In genomic region chr4:150418757-150419410, GRCh38 we compare ENCODE assay signal across 28 cellular contexts.
"Had no signal": no experiment of that assay in that cellular context is flagged by ENCODE, and none has a peak within 500 bp of the region (broad histone marks: within the 10 kb centered on the region; RNA-seq: fewer than 3 reads in every experiment).

No MANE protein-coding gene starts in this region.

- H3K9me3 ChIP-seq: breast epithelium, esophagus squamous epithelium, gastrocnemius medialis, heart left ventricle, stomach, tibial artery, upper lobe of right lung had no signal

- H3K36me3 Mint-ChIP-seq: natural killer cell had no signal

- H3K27me3 ChIP-seq: breast epithelium, esophagus squamous epithelium, gastrocnemius medialis, heart left ventricle, stomach, tibial artery, upper lobe of right lung had no signal

- H3K27ac ChIP-seq: breast epithelium, epithelial cell of prostate, esophagus squamous epithelium, gastrocnemius medialis, heart left ventricle, stomach, tibial artery, upper lobe of right lung had no signal

- FAIRE-seq: endometrium had no signal

- H3K4me3 Mint-ChIP-seq: activated CD4-positive, alpha-beta memory T cell treated with anti-CD3 and anti-CD28 coated beads, Interleukin-2, amount 10 ng/mL, durations not matched to agents 7 days and 5 days; activated CD4-positive, alpha-beta T cell treated with anti-CD3 and anti-CD28 coated beads, Interleukin-2, amount 10 ng/mL, durations not matched to agents 24 days and 14 days; activated T-cell treated with anti-CD3 and anti-CD28 coated beads, Interleukin-2, amount 50 U/mL, for 24 hours; activated T-helper 17 cell treated with anti-CD3 and anti-CD28 coated beads, Interleukin-2, amount 50 U/mL, for 72 hours; central memory CD8-positive, alpha-beta T cell; dendritic cell treated with granulocyte-macrophage colony-stimulating factor and Interleukin-4, amounts not matched to agents 40 ng/mL and 50 ng/mL, for 4 days; immature natural killer cell; natural killer cell; stimulated activated naive B cell treated with anti-CD40 and anti-IgM and Interleukin-4, amounts not matched to agents 10 μg/mL and 1 μg/mL and 100 μg/mL, for 72 hours; T-helper 17 cell had no signal

- H3K9me3 Mint-ChIP-seq: activated CD4-positive, alpha-beta memory T cell treated with anti-CD3 and anti-CD28 coated beads, Interleukin-2, amount 10 ng/mL, durations not matched to agents 7 days and 5 days; activated CD4-positive, alpha-beta T cell treated with anti-CD3 and anti-CD28 coated beads, Interleukin-2, amount 10 ng/mL, durations not matched to agents 24 days and 14 days; activated T-cell treated with anti-CD3 and anti-CD28 coated beads, Interleukin-2, amount 50 U/mL, for 24 hours; activated T-helper 17 cell treated with anti-CD3 and anti-CD28 coated beads, Interleukin-2, amount 50 U/mL, for 72 hours; central memory CD8-positive, alpha-beta T cell; dendritic cell treated with granulocyte-macrophage colony-stimulating factor and Interleukin-4, amounts not matched to agents 40 ng/mL and 50 ng/mL, for 4 days; immature natural killer cell; natural killer cell; stimulated activated naive B cell treated with anti-CD40 and anti-IgM and Interleukin-4, amounts not matched to agents 10 μg/mL and 1 μg/mL and 100 μg/mL, for 72 hours had no signal

- H3K4me1 ChIP-seq: breast epithelium, esophagus squamous epithelium, gastrocnemius medialis, heart left ventricle, stomach, tibial artery, upper lobe of right lung had no signal

- H3K36me3 ChIP-seq: breast epithelium, gastrocnemius medialis, upper lobe of right lung had no signal

- H3K4me3 ChIP-seq: breast epithelium, esophagus squamous epithelium, gastrocnemius medialis, heart left ventricle, stomach, tibial artery, upper lobe of right lung had no signal

- H3K27me3 Mint-ChIP-seq: activated CD4-positive, alpha-beta memory T cell treated with anti-CD3 and anti-CD28 coated beads, Interleukin-2, amount 10 ng/mL, durations not matched to agents 7 days and 5 days; activated CD4-positive, alpha-beta T cell treated with anti-CD3 and anti-CD28 coated beads, Interleukin-2, amount 10 ng/mL, durations not matched to agents 24 days and 14 days; activated T-cell treated with anti-CD3 and anti-CD28 coated beads, Interleukin-2, amount 50 U/mL, for 24 hours; activated T-helper 17 cell treated with anti-CD3 and anti-CD28 coated beads, Interleukin-2, amount 50 U/mL, for 72 hours; central memory CD8-positive, alpha-beta T cell; dendritic cell treated with granulocyte-macrophage colony-stimulating factor and Interleukin-4, amounts not matched to agents 40 ng/mL and 50 ng/mL, for 4 days; stimulated activated naive B cell treated with anti-CD40 and anti-IgM and Interleukin-4, amounts not matched to agents 10 μg/mL and 1 μg/mL and 100 μg/mL, for 72 hours; T-helper 17 cell had no signal

- DNase-seq: activated CD4-positive, alpha-beta memory T cell treated with anti-CD3 and anti-CD28 coated beads, Interleukin-2, amount 10 ng/mL, durations not matched to agents 7 days and 5 days; activated CD4-positive, alpha-beta T cell treated with anti-CD3 and anti-CD28 coated beads, Interleukin-2, amount 10 ng/mL, durations not matched to agents 24 days and 14 days; activated CD4-positive, CD25-positive, alpha-beta regulatory T cell treated with anti-CD3 and anti-CD28 coated beads, Interleukin-2, amount 50 U/mL, for 72 hours; activated CD8-positive, alpha-beta memory T cell treated with anti-CD3 and anti-CD28 coated beads, Interleukin-2, amount 50 U/mL, for 48 hours; activated gamma-delta T cell treated with Interleukin-2 at 50 U/mL for 16 hours; activated naive CD4-positive, alpha-beta T cell treated with anti-CD3 and anti-CD28 coated beads, Interleukin-2, amount 50 U/mL, for 16 hours; activated T-cell treated with anti-CD3 and anti-CD28 coated beads, Interleukin-2, amount 50 U/mL, for 24 hours; esophagus squamous epithelium; gastrocnemius medialis; heart left ventricle; immature natural killer cell; mesenchymal stem cell; natural killer cell; retina; stimulated activated CD4-positive, alpha-beta T cell treated with anti-CD3 and anti-CD28 coated beads, Interleukin-15, amount 100 ng/mL, for 24 hours; stimulated activated CD4-positive, alpha-beta T cell treated with anti-CD3 and anti-CD28 coated beads, Interleukin-2, amount 100 ng/mL, for 24 hours; stimulated activated naive B cell treated with anti-CD40 and anti-IgM and Interleukin-4, amounts not matched to agents 10 μg/mL and 1 μg/mL and 100 μg/mL, for 72 hours; stomach; T-helper 17 cell; T1000; tibial artery; upper lobe of right lung had no signal

- ATAC-seq: activated T-helper 17 cell treated with anti-CD3 and anti-CD28 coated beads, Interleukin-2, amount 50 U/mL, for 72 hours; gastrocnemius medialis; heart left ventricle; natural killer cell; stimulated activated naive B cell treated with anti-CD40 and anti-IgM and Interleukin-4, amounts not matched to agents 10 μg/mL and 1 μg/mL and 100 μg/mL, for 72 hours; T-helper 17 cell; upper lobe of right lung had no signal

- H3K27ac Mint-ChIP-seq: activated CD4-positive, alpha-beta memory T cell treated with anti-CD3 and anti-CD28 coated beads, Interleukin-2, amount 10 ng/mL, durations not matched to agents 7 days and 5 days; activated CD4-positive, alpha-beta T cell treated with anti-CD3 and anti-CD28 coated beads, Interleukin-2, amount 10 ng/mL, durations not matched to agents 24 days and 14 days; activated T-cell treated with anti-CD3 and anti-CD28 coated beads, Interleukin-2, amount 50 U/mL, for 24 hours; activated T-helper 17 cell treated with anti-CD3 and anti-CD28 coated beads, Interleukin-2, amount 50 U/mL, for 72 hours; dendritic cell treated with granulocyte-macrophage colony-stimulating factor and Interleukin-4, amounts not matched to agents 40 ng/mL and 50 ng/mL, for 4 days; natural killer cell; stimulated activated naive B cell treated with anti-CD40 and anti-IgM and Interleukin-4, amounts not matched to agents 10 μg/mL and 1 μg/mL and 100 μg/mL, for 72 hours; T-helper 17 cell had no signal

- H3K4me1 Mint-ChIP-seq: activated CD4-positive, alpha-beta memory T cell treated with anti-CD3 and anti-CD28 coated beads, Interleukin-2, amount 10 ng/mL, durations not matched to agents 7 days and 5 days; activated T-helper 17 cell treated with anti-CD3 and anti-CD28 coated beads, Interleukin-2, amount 50 U/mL, for 72 hours; central memory CD8-positive, alpha-beta T cell; stimulated activated naive B cell treated with anti-CD40 and anti-IgM and Interleukin-4, amounts not matched to agents 10 μg/mL and 1 μg/mL and 100 μg/mL, for 72 hours; T-helper 17 cell had no signal
